In genomic region chr5:96260009-96260408, GRCh38 we compare ENCODE assay signal across 30 cellular contexts.
DNase-seq lines count a peak whose midpoint lies in the region; ATAC-seq, FAIRE-seq and TF ChIP-seq lines count a peak whose summit lies in the region.
"Had no signal": no experiment of that assay in that cellular context is flagged by ENCODE, and none has a peak within 500 bp of the region (broad histone marks: within the 10 kb centered on the region; RNA-seq: fewer than 3 reads in every experiment).

No MANE protein-coding gene starts in this region.

- H3K36me3 ChIP-seq in PC-3 (ENCODE audit: low read depth, low read length): no peaks in the 10 kb centered on the region
- H3K36me3 ChIP-seq in endothelial cell of umbilical vein (ENCODE audit: control insufficient read depth in 2 of 2, extremely low read depth in 1 of 2, insufficient read depth in 2 of 2, low read length in 2 of 2): no peaks in the 10 kb centered on the region
- no peaks in the 10 kb centered on the region for H3K36me3 ChIP-seq in neuronal stem cell (replicated peaks in 1 of 2; ENCODE audit: control insufficient read depth in 2 of 2, insufficient read depth in 2 of 2, low read length in 2 of 2)
- no peaks in the 10 kb centered on the region for H3K36me3 ChIP-seq in CD4-positive, alpha-beta memory T cell (ENCODE audit: insufficient read depth, low read length)
- H3K36me3 ChIP-seq: right lobe of liver, suprapubic skin, uterus had no signal

- no peaks in the 10 kb centered on the region for H3K79me1 ChIP-seq in neuronal stem cell (ENCODE audit: low read depth, low read length)

- no peak overlapping the region for H3K23ac ChIP-seq in neuronal stem cell (ENCODE audit: low read depth, low read length, poor library complexity)

- ATAC-seq in A549 (no peak), PC-3 (no peak), GM18519 (IDR thresholded peaks at IDR 0.05; ENCODE audit: low FRiP score, unreplicated experiment) (no peak)
- ATAC-seq: CD8-positive, alpha-beta T cell had no signal

- no peak for TF ChIP-seq RAD21 in A549 (conservative IDR thresholded peaks at IDR 0.05 in 1 of 2, IDR thresholded peaks at IDR 0.05 in 1 of 2)

- no peak overlapping the region for H2BK120ac ChIP-seq in neuronal stem cell (ENCODE audit: low read depth, low read length)

- H2BK15ac ChIP-seq in neuronal stem cell (ENCODE audit: low read length): no peak overlapping the region

- TF ChIP-seq CTCF in A549 (IDR thresholded peaks at IDR 0.05) (no peak), PC-3 (conservative IDR thresholded peaks at IDR 0.05; ENCODE audit: low read depth, low read length) (no peak), endothelial cell of umbilical vein (IDR thresholded peaks at IDR 0.05; ENCODE audit: extremely low read depth in 1 of 2, insufficient read depth in 1 of 2, low read depth in 1 of 2, low read length in 2 of 2) (no peak)

- H3K27ac Mint-ChIP-seq in CD4-positive, alpha-beta memory T cell: no peak overlapping the region
- H3K27ac Mint-ChIP-seq: activated naive CD4-positive, alpha-beta T cell treated with anti-CD3 and anti-CD28 coated beads for 36 hours; CD8-positive, alpha-beta T cell; nephron progenitor cell; stimulated activated naive B cell treated with anti-CD40 and anti-IgM and Interleukin-4, amounts not matched to agents 10 μg/mL and 1 μg/mL and 100 μg/mL, for 72 hours; T-helper 1 cell treated with Interleukin-12 subunit alpha and Interleukin-12 subunit beta and Interleukin-4 antibody, amounts not matched to agents 30 μg/mL and 1 μg/mL, for 36 hours had no signal

- peaks cover 51% of the 10 kb centered on the region for H3K4me1 ChIP-seq in A549
- H3K4me1 ChIP-seq in PC-3 (ENCODE audit: insufficient read depth, low read length): peaks cover 48% of the 10 kb centered on the region
- H3K4me1 ChIP-seq in endothelial cell of umbilical vein (ENCODE audit: control insufficient read depth, extremely low read depth, insufficient read depth, low read length): peaks cover 36% of the 10 kb centered on the region
- no peaks in the 10 kb centered on the region for H3K4me1 ChIP-seq in neuronal stem cell (ENCODE audit: control insufficient read depth in 2 of 2, insufficient read depth in 1 of 2, low read depth in 1 of 2, low read length in 2 of 2)
- no peaks in the 10 kb centered on the region for H3K4me1 ChIP-seq in CD4-positive, alpha-beta memory T cell (ENCODE audit: insufficient read depth, low read length)
- H3K4me1 ChIP-seq: suprapubic skin, uterus had no signal

- no peaks in the 10 kb centered on the region for H3K4me1 Mint-ChIP-seq in CD4-positive, alpha-beta memory T cell

- H3K4me3 ChIP-seq in A549 (no peak overlapping the region), PC-3 (ENCODE audit: low read length) (no peak overlapping the region), endothelial cell of umbilical vein (replicated peaks in 1 of 3; ENCODE audit: insufficient read depth in 1 of 3, low read depth in 1 of 3, low read length in 3 of 3) (no peak overlapping the region), neuronal stem cell (ENCODE audit: low read length in 2 of 2) (no peak overlapping the region)
- H3K4me3 ChIP-seq in CD4-positive, alpha-beta memory T cell (ENCODE audit: low read length in 2 of 2): no peak overlapping the region
- H3K4me3 ChIP-seq: right lobe of liver, suprapubic skin, uterus had no signal

- peaks cover 4 to 6% of the 10 kb centered on the region in 2 donors for H3K27me3 Mint-ChIP-seq in CD4-positive, alpha-beta memory T cell
- H3K27me3 Mint-ChIP-seq: IgD-negative memory B cell had no signal

- no peak overlapping the region for H4K8ac ChIP-seq in neuronal stem cell (ENCODE audit: low read depth, low read length)

- no peak overlapping the region for H3K14ac ChIP-seq in neuronal stem cell (ENCODE audit: low read length)

- CTCF ChIA-PET in A549 (lab: Yijun Ruan, JAX): interaction anchor here (0.8 to 2.4 kb wide), 5 partner anchors 19 to 299 kb away, joined by 3 to 6 read pairs (median 5); partner anchors contain the start of gene ELL2
- CTCF ChIA-PET in PC-3 (lab: Charles Lee): no interaction called here
- CTCF ChIA-PET in endothelial cell of umbilical vein (lab: Charles Lee): interaction anchor here (0.7 to 1.3 kb wide), 7 partner anchors 21 to 609 kb away, joined by 3 to 5 read pairs (median 3); no protein-coding TSS in a partner anchor
- CTCF ChIA-PET in CD4-positive, alpha-beta memory T cell (lab: Charles Lee; ENCODE audit: partially characterized antibody): no interaction called here

- peaks cover 4% of the 10 kb centered on the region for H3F3A ChIP-seq in PC-3 (ENCODE audit: low read length, unreplicated experiment)

- no peaks in the 10 kb centered on the region for H3K9me2 ChIP-seq in PC-3 (replicated peaks; ENCODE audit: low read length)
- H3K9me2 ChIP-seq: SK-N-SH had no signal

- peaks cover 0 to 19% (median 7%) of the 10 kb centered on the region in 8 donors for H3K9me3 Mint-ChIP-seq in CD4-positive, alpha-beta memory T cell
- H3K9me3 Mint-ChIP-seq: activated naive CD4-positive, alpha-beta T cell treated with anti-CD3 and anti-CD28 coated beads for 36 hours; CD8-positive, alpha-beta T cell; nephron progenitor cell had no signal

- no peak overlapping the region for H2AK5ac ChIP-seq in neuronal stem cell (ENCODE audit: low read depth, low read length)

- DNase-seq in A549 (ENCODE audit: low read depth in 1 of 2, low spot score in 1 of 2): no peak
- DNase-seq in PC-3: no peak
- DNase-seq in endothelial cell of umbilical vein (ENCODE audit: low read depth, low spot score): peak; percentile 61
- DNase-seq in neuronal stem cell (ENCODE audit: low spot score): no peak
- DNase-seq in CD4-positive, alpha-beta memory T cell: no peak
- no peak for DNase-seq in amniotic stem cell (lab: John Stamatoyannopoulos, UW)
- no peak for DNase-seq in NCI-H2227 (lab: John Stamatoyannopoulos, UW; ENCODE audit: unreplicated experiment)
- DNase-seq: 8988T; activated CD4-positive, alpha-beta T cell treated with anti-CD3 and anti-CD28 coated beads, Interleukin-2, amount 50 U/mL, for 4 hours; activated naive CD4-positive, alpha-beta T cell treated with anti-CD3 and anti-CD28 coated beads for 36 hours; CD8-positive, alpha-beta T cell; central memory CD4-positive, alpha-beta T cell; glutamatergic neuron; islet precursor cell; left ventricle myocardium superior; midbrain; NCI-H1105 treated with DMSO at 0.1 percent for 48 hours; NCI-H2029 treated with DMSO at 0.1 percent for 48 hours; NCI-H226; nephron progenitor cell; right lobe of liver; SK-N-SH; stimulated activated CD4-positive, alpha-beta T cell treated with anti-CD3 and anti-CD28 coated beads, Interleukin-4, amount 100 ng/mL, for 4 hours; stimulated activated naive B cell treated with anti-CD40 and anti-IgM and Interleukin-4, amounts not matched to agents 10 μg/mL and 1 μg/mL and 100 μg/mL, for 72 hours; uterus had no signal

- H3K79me2 ChIP-seq in PC-3 (ENCODE audit: low read length) (no peaks in the 10 kb centered on the region), endothelial cell of umbilical vein (ENCODE audit: control insufficient read depth, insufficient read depth, low read length) (no peaks in the 10 kb centered on the region)

- POLR2A ChIA-PET in A549 (lab: Yijun Ruan, JAX) (no interaction called here), PC-3 (lab: Charles Lee; ENCODE audit: unreplicated experiment) (no interaction called here), endothelial cell of umbilical vein (lab: Charles Lee) (interaction anchor here (0.6 kb wide), 2 partner anchors 17 to 94 kb away, joined by 3 to 4 read pairs; no protein-coding TSS in a partner anchor)
- POLR2A ChIA-PET in CD4-positive, alpha-beta memory T cell (lab: Charles Lee; ENCODE audit: partially characterized antibody): no interaction called here

- H3K4ac ChIP-seq in neuronal stem cell (ENCODE audit: low read length): no peak overlapping the region

- H3K36me3 Mint-ChIP-seq in CD4-positive, alpha-beta memory T cell: no peaks in the 10 kb centered on the region
- H3K36me3 Mint-ChIP-seq: CD8-positive, alpha-beta T cell; IgD-negative memory B cell; stimulated activated naive B cell treated with anti-CD40 and anti-IgM and Interleukin-4, amounts not matched to agents 10 μg/mL and 1 μg/mL and 100 μg/mL, for 72 hours had no signal

- H3K27me3 ChIP-seq in PC-3 (ENCODE audit: low read length): no peaks in the 10 kb centered on the region
- no peaks in the 10 kb centered on the region for H3K27me3 ChIP-seq in endothelial cell of umbilical vein (ENCODE audit: control insufficient read depth in 2 of 2, insufficient read depth in 2 of 2, low read length in 2 of 2)
- H3K27me3 ChIP-seq in neuronal stem cell (ENCODE audit: control insufficient read depth in 3 of 3, insufficient read depth in 3 of 3, low read depth in 1 of 3, low read length in 3 of 3): no peaks in the 10 kb centered on the region
- H3K27me3 ChIP-seq in CD4-positive, alpha-beta memory T cell (ENCODE audit: insufficient read depth, low read length): no peaks in the 10 kb centered on the region
- H3K27me3 ChIP-seq: right lobe of liver, suprapubic skin, uterus had no signal

- H3K9ac ChIP-seq in PC-3 (ENCODE audit: low read length) (no peak overlapping the region), endothelial cell of umbilical vein (replicated peaks; ENCODE audit: extremely low read depth, insufficient read depth, low read length) (peak overlapping the region; percentile 3), neuronal stem cell (ENCODE audit: low read depth, low read length, poor library complexity) (no peak overlapping the region)
- H3K9ac ChIP-seq: SK-N-SH had no signal

- no peak overlapping the region for H3K4me3 Mint-ChIP-seq in CD4-positive, alpha-beta memory T cell
- H3K4me3 Mint-ChIP-seq: activated naive CD4-positive, alpha-beta T cell treated with anti-CD3 and anti-CD28 coated beads for 36 hours; CD8-positive, alpha-beta T cell; nephron progenitor cell; T-helper 1 cell treated with Interleukin-12 subunit alpha and Interleukin-12 subunit beta and Interleukin-4 antibody, amounts not matched to agents 30 μg/mL and 1 μg/mL, for 36 hours had no signal

- dilution Hi-C loops in endothelial cell of umbilical vein (cut with MboI; ENCODE audit: extremely low pct_ligation_motif_present, low sequenced_read_pairs): no loop called here

- H3K18ac ChIP-seq in neuronal stem cell (ENCODE audit: low read length): no peak overlapping the region

- H4K91ac ChIP-seq in neuronal stem cell (ENCODE audit: low read depth, low read length, poor library complexity): no peak overlapping the region

- H2BK12ac ChIP-seq in neuronal stem cell (ENCODE audit: low read length): no peak overlapping the region

- no peak for FAIRE-seq in A549 (lab: Jason Lieb, UNC)
- FAIRE-seq in endothelial cell of umbilical vein (lab: Jason Lieb, UNC): peak; percentile 56
- FAIRE-seq: TTC549 had no signal

- H3K4me2 ChIP-seq in A549: peak overlapping the region; percentile 70
- H3K4me2 ChIP-seq in PC-3 (ENCODE audit: low read length): peak overlapping the region; percentile 74
- peak overlapping the region; percentile 85 for H3K4me2 ChIP-seq in endothelial cell of umbilical vein (ENCODE audit: insufficient read depth, low read length)
- H3K4me2 ChIP-seq in neuronal stem cell (ENCODE audit: insufficient read depth, low read length, poor library complexity, severe bottlenecking): no peak overlapping the region

- H3K9me3 ChIP-seq in A549 (no peaks in the 10 kb centered on the region), PC-3 (ENCODE audit: low read length) (no peaks in the 10 kb centered on the region), endothelial cell of umbilical vein (replicated peaks; ENCODE audit: control insufficient read depth, insufficient read depth, low read length) (no peaks in the 10 kb centered on the region), neuronal stem cell (replicated peaks in 1 of 2; ENCODE audit: control insufficient read depth in 2 of 2, insufficient read depth in 1 of 2, low read depth in 1 of 2, low read length in 2 of 2) (no peaks in the 10 kb centered on the region)
- no peaks in the 10 kb centered on the region for H3K9me3 ChIP-seq in CD4-positive, alpha-beta memory T cell (ENCODE audit: control insufficient read depth in 1 of 2, low read length in 2 of 2)
- H3K9me3 ChIP-seq: right lobe of liver, SK-N-SH, suprapubic skin, uterus had no signal

- H4K20me1 ChIP-seq in PC-3 (ENCODE audit: low read length): no peaks in the 10 kb centered on the region
- H4K20me1 ChIP-seq in endothelial cell of umbilical vein (replicated peaks; ENCODE audit: control insufficient read depth, extremely low read depth, insufficient read depth, low read length): no peaks in the 10 kb centered on the region

- no peak for TF ChIP-seq EP300 in A549 (IDR thresholded peaks at IDR 0.05)

- H3K27ac ChIP-seq in A549 (peak overlapping the region; percentile 79 to 82), PC-3 (ENCODE audit: low read length) (peak overlapping the region; percentile 98), endothelial cell of umbilical vein (ENCODE audit: insufficient read depth, low read depth, low read length) (peak overlapping the region; percentile 68), neuronal stem cell (replicated peaks; ENCODE audit: low read length) (no peak overlapping the region)
- no peak overlapping the region for H3K27ac ChIP-seq in CD4-positive, alpha-beta memory T cell (ENCODE audit: low read depth, low read length)
- H3K27ac ChIP-seq: right lobe of liver, suprapubic skin, uterus had no signal

- BruUV-seq in PC-3 (replicated peaks; lab: Mats Ljungman, UMichigan) (no TSS peak), endothelial cell of umbilical vein (replicated peaks; lab: Mats Ljungman, UMichigan) (no TSS peak)

- H2BK5ac ChIP-seq in neuronal stem cell (ENCODE audit: low read length): no peak overlapping the region

- intact Hi-C loops in PC-3 (cut with micrococcal nuclease) (no loop called here), endothelial cell of umbilical vein (cut with micrococcal nuclease) (no loop called here)
- intact Hi-C loops in CD4-positive, alpha-beta memory T cell (cut with micrococcal nuclease): no loop called here

- no peaks in the 10 kb centered on the region for H3K9me1 ChIP-seq in endothelial cell of umbilical vein (replicated peaks; ENCODE audit: control insufficient read depth, extremely low read depth, insufficient read depth, low read length)

- WGBS in A549 (ENCODE audit: missing lambda C conversion rate): 96% methylated on average over 5 of the region's 5 CpGs
- no CpG with 5 or more reads among the region's 5 CpGs for WGBS in neuronal stem cell (ENCODE audit: extremely low coverage in 2 of 2, insufficient read length in 2 of 2, insufficient replicate concordance in 1 of 2), 2 donors

- no peak for TF ChIP-seq POLR2A in A549 (IDR thresholded peaks at IDR 0.05; ENCODE audit: low read length)
- no peak for TF ChIP-seq POLR2A in endothelial cell of umbilical vein (IDR thresholded peaks at IDR 0.05; ENCODE audit: low read depth, low read length)

- H2AFZ ChIP-seq in PC-3 (ENCODE audit: low read length): no peak overlapping the region
- peak overlapping the region; percentile 31 for H2AFZ ChIP-seq in endothelial cell of umbilical vein (ENCODE audit: low read depth, low read length)
- H2AFZ ChIP-seq in neuronal stem cell (ENCODE audit: low read length): peak overlapping the region; percentile 60

Comparison
In these comparisons a context has a peak if more than half of its experiments do, and no peak if none do; other contexts are left out.
1. H3K27ac ChIP-seq: peak in A549 (2 of 2), PC-3 (single experiment) and endothelial cell of umbilical vein (single experiment); none in neuronal stem cell (single experiment) and CD4-positive, alpha-beta memory T cell (single experiment).
2. CTCF ChIA-PET loops: an anchor here in A549 (0.8 to 2.4 kb wide) and endothelial cell of umbilical vein (0.7 to 1.3 kb wide); none called in PC-3 and CD4-positive, alpha-beta memory T cell.